In the genomic region with DNA sequence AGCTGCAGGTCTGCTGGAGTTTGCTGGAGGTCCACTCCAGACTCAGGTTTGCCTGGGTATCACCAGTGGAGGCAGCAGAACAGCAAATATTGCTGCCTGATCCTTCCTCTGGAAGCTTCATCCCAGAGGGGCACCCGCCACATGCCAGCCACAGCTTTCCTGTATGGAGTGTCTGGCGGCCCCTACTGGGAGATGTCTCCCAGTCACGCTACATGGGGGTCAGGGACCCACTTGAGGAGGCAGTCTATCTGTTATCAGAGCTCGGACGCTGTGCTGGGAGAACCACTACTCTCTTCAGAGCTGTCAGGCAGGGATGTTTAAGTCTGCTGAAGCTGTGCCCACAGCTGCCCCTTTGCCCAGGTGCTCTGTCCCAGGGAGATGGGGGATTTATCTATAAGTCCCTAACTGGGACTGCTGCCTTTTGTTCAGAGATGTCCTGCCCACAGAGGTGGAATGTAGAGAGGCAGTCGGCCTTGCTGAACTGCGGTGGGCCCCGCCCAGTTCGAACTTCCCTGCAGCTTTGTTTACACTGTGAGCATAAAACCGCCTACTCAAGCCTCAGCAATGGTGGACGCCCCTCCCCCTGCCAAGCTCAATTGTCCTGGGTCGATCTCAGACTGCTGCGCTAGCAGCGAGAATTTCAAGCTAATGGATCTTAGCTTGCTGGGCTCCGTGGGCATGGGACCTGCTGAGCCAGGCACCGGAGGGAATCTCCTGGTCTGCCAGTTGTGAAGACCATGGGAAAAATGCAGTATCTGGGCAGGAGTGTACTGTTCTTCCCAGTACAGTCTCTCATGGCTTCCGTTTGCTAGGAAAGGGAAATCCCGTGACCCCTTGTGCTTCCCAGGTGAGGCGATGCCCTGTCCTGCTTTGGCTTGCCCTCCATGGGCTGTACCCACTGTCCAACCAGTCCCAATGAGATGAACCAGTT, we compare ENCODE assay signal across 1 cellular context.
TF ChIP-seq lines count a peak whose summit lies in the region.
"Not testable (repeated sequence)": the region's sequence is repeated elsewhere in the genome, so short reads cannot be mapped to it uniquely, and the experiment has no call there.

No MANE protein-coding gene starts in this region.

TF ChIP-seq in K562, 482 proteins besides CTCF, POLR2A, EP300 and RAD21 (continued from another document):
- TF ChIP-seq MGA (IDR thresholded peaks at IDR 0.05) (peak; percentile 59), MYC (IDR thresholded peaks at IDR 0.05; ENCODE audit: low read depth, low read length) (0 out of 2 replicates have a peak, but pooled peaks have one; percentile 9), ESRRA (IDR thresholded peaks at IDR 0.05; ENCODE audit: borderline replicate concordance, low read depth) (peak; percentile 51; the same call in 1 of the 2 replicates), EGR1 (conservative IDR thresholded peaks at IDR 0.05) (peak; percentile 84), NCOR1 (IDR thresholded peaks at IDR 0.05) (peak; percentile 27; the same call in 1 of the 2 replicates), SMARCA4 (IDR thresholded peaks at IDR 0.05) (peak; percentile 37; the same call in 1 of the 2 replicates), FOXA3 (CRISPR knock-in tag; conservative IDR thresholded peaks at IDR 0.05 in 1 of 2, IDR thresholded peaks at IDR 0.05 in 1 of 2) (peak; percentile 97 to 99), MTA3 (IDR thresholded peaks at IDR 0.05; ENCODE audit: borderline replicate concordance) (0 out of 2 replicates have a peak, but pooled peaks have one; percentile 39), KLF1 (tag; IDR thresholded peaks at IDR 0.05) (peak; percentile 58; the same call in 1 of the 2 replicates), ATF7 (IDR thresholded peaks at IDR 0.05) (peak; percentile 52; the same call in 1 of the 2 replicates), SP1 (CRISPR knock-in tag; IDR thresholded peaks at IDR 0.05) (peak; percentile 56; the same call in 1 of the 2 replicates), EP400 (IDR thresholded peaks at IDR 0.05) (0 out of 2 replicates have a peak, but pooled peaks have one; percentile 17), ARID1B (IDR thresholded peaks at IDR 0.05) (peak; percentile 44; the same call in 1 of the 2 replicates), YY1 (IDR thresholded peaks at IDR 0.05; ENCODE audit: borderline replicate concordance in 1 of 3, control insufficient read depth in 1 of 3, extremely low read depth in 1 of 3, insufficient read depth in 3 of 3, insufficient read length in 1 of 3, insufficient replicate concordance in 2 of 3, low read depth in 1 of 3, low read length in 2 of 3) (peak in 2 of 3 experiments; percentile 73 to 89), MLLT1 (IDR thresholded peaks at IDR 0.05) (0 out of 4 replicates have a peak, but pooled peaks of 1 of the 2 experiments have one; percentile 13), CXXC5 (CRISPR knock-in tag; IDR thresholded peaks at IDR 0.05) (0 out of 2 replicates have a peak, but pooled peaks have one; percentile 40), TCF3 (CRISPR knock-in tag; IDR thresholded peaks at IDR 0.05) (peak; percentile 21; the same call in 1 of the 2 replicates), TCF7 (IDR thresholded peaks at IDR 0.05; ENCODE audit: borderline replicate concordance) (0 out of 2 replicates have a peak, but pooled peaks have one; percentile 3), ZNF592 (IDR thresholded peaks at IDR 0.05) (0 out of 2 replicates have a peak, but pooled peaks have one; percentile 31)
- TF ChIP-seq MYC (CRISPR knock-in tag; IDR thresholded peaks at IDR 0.05; ENCODE audit: borderline replicate concordance, low read depth), result not testable (repeated sequence)
